Comparison of ENCODE assay signal across 28 cellular contexts in genomic region chr9:83385317-83385716, GRCh38.
DNase-seq lines count a peak whose midpoint lies in the region; TF ChIP-seq lines count a peak whose summit lies in the region.
"Had no signal": no experiment of that assay in that cellular context is flagged by ENCODE, and none has a peak within 500 bp of the region (broad histone marks: within the 10 kb centered on the region; RNA-seq: fewer than 3 reads in every experiment).

No MANE protein-coding gene starts in this region.

- TF ChIP-seq CTCF in suprapubic skin (IDR thresholded peaks at IDR 0.05), result no peak

- no peak overlapping the region for H3K27ac ChIP-seq in effector memory CD4-positive, alpha-beta T cell (ENCODE audit: insufficient read depth, low read length, poor library complexity, severe bottlenecking)
- no peak overlapping the region for H3K27ac ChIP-seq in suprapubic skin
- H3K27ac ChIP-seq: gastrocnemius medialis, KMS-11, parathyroid adenoma, right atrium auricular region, spleen, upper lobe of left lung, WERI-Rb-1 had no signal

- DNase-seq in G401 (ENCODE audit: low spot score) (peak; percentile 19), NCI-H2171 treated with DMSO at 0.1 percent for 48 hours (lab: John Stamatoyannopoulos, UW) (peak; percentile 42), fibroblast of gingiva (ENCODE audit: low read depth) (peak; percentile 74), suprapubic skin (ENCODE audit: low spot score in 2 of 2) (no peak), activated T-cell treated with anti-CD3 and anti-CD28 coated beads for 4 hours (no peak)
- no peak for DNase-seq in stimulated activated naive CD4-positive, alpha-beta T cell (lab: John Stamatoyannopoulos, UW)
- no peak for DNase-seq in effector memory CD4-positive, alpha-beta T cell
- DNase-seq: activated CD4-positive, alpha-beta T cell treated with anti-CD3 and anti-CD28 coated beads for 48 hours; activated naive CD4-positive, alpha-beta T cell; activated T-cell treated with anti-CD3 and anti-CD28 coated beads, Interleukin-2, amount 50 U/mL, for 48 hours; CD4-positive, alpha-beta memory T cell; DMS153; effector CD4-positive, alpha-beta T cell; gastrocnemius medialis; GDM1; left cardiac atrium; mammary epithelial cell; NCI-H1417 treated with DMSO at 0.1 percent for 48 hours; NCI-H510A treated with DMSO at 0.1 percent for 48 hours; PC-3; spleen; stimulated activated CD4-positive, alpha-beta T cell treated with anti-CD3 and anti-CD28 coated beads, Interleukin-4, amount 100 ng/mL, for 1 hour; T-helper 9 cell; upper lobe of left lung; WERI-Rb-1 had no signal

- 32% methylated on average over 2 of the region's 2 CpGs for WGBS in suprapubic skin

- no peak for TF ChIP-seq POLR2A in suprapubic skin (IDR thresholded peaks at IDR 0.05)

- H3K4me1 ChIP-seq in effector memory CD4-positive, alpha-beta T cell (ENCODE audit: control insufficient read depth, insufficient read depth, low read length, poor library complexity, severe bottlenecking), result no peaks in the 10 kb centered on the region
- no peaks in the 10 kb centered on the region for H3K4me1 ChIP-seq in suprapubic skin
- H3K4me1 ChIP-seq: gastrocnemius medialis, parathyroid adenoma, right atrium auricular region, upper lobe of left lung had no signal

- no peaks in the 10 kb centered on the region for H3K36me3 ChIP-seq in effector memory CD4-positive, alpha-beta T cell (ENCODE audit: control insufficient read depth, insufficient read depth, low read length)
- no peaks in the 10 kb centered on the region for H3K36me3 ChIP-seq in suprapubic skin
- H3K36me3 ChIP-seq: right atrium auricular region, upper lobe of left lung, WERI-Rb-1 had no signal

- H3K9me3 ChIP-seq in effector memory CD4-positive, alpha-beta T cell (ENCODE audit: control insufficient read depth, low read length), result no peaks in the 10 kb centered on the region
- H3K9me3 ChIP-seq in suprapubic skin, result no peaks in the 10 kb centered on the region
- H3K9me3 ChIP-seq: gastrocnemius medialis, upper lobe of left lung had no signal

- in situ Hi-C loops in G401 (cut with HindIII; ENCODE audit: low sequenced_read_pairs), result no loop called here

- no peak overlapping the region for H3K4me3 ChIP-seq in effector memory CD4-positive, alpha-beta T cell (ENCODE audit: insufficient read depth, low read depth, low read length, poor library complexity, severe bottlenecking)
- no peak overlapping the region for H3K4me3 ChIP-seq in suprapubic skin
- H3K4me3 ChIP-seq: gastrocnemius medialis, right atrium auricular region, spleen, upper lobe of left lung had no signal

- no peaks in the 10 kb centered on the region for H3K27me3 ChIP-seq in effector memory CD4-positive, alpha-beta T cell (replicated peaks; ENCODE audit: control insufficient read depth, insufficient read depth, low read length, poor library complexity, severe bottlenecking)
- H3K27me3 ChIP-seq in suprapubic skin, result no peaks in the 10 kb centered on the region
- H3K27me3 ChIP-seq: gastrocnemius medialis, right atrium auricular region, spleen, upper lobe of left lung had no signal

- TF ChIP-seq EP300 in suprapubic skin (IDR thresholded peaks at IDR 0.05), result no peak

Comparison
In these comparisons a context has a peak if more than half of its experiments do, and no peak if none do; other contexts are left out.
1. DNase-seq: peak in G401 (single experiment), NCI-H2171 treated with DMSO at 0.1 percent for 48 hours (single experiment) and fibroblast of gingiva (single experiment); none in stimulated activated naive CD4-positive, alpha-beta T cell (0 of 6), effector memory CD4-positive, alpha-beta T cell (0 of 3), suprapubic skin (0 of 2) and activated T-cell treated with anti-CD3 and anti-CD28 coated beads for 4 hours (single experiment).